Comparison of ENCODE assay signal across 26 cellular contexts in the genomic region with DNA sequence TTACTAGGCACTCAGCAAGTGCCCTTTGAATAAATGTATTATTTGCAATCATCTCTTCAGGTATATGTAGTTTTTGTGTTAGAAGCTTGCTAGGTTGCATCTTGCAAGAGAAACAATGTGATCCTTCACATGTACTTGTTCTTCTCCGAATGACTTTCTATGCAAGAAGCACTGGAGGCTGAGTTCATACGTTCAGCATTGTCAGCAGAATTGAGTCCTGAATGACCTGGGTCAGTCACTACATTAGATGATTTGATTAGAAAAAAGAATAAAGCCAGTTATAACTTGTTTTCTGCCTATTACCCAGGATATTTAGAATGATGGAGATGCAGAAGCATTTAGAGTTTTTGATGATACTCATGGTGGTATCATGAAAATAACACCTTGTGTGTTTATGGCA.
"Had no signal": no experiment of that assay in that cellular context is flagged by ENCODE, and none has a peak within 500 bp of the region (broad histone marks: within the 10 kb centered on the region; RNA-seq: fewer than 3 reads in every experiment).

No MANE protein-coding gene starts in this region.

- FAIRE-seq: astrocyte, bronchial epithelial cell had no signal

- ATAC-seq: activated T-cell treated with anti-CD3 and anti-CD28 coated beads, Interleukin-2, amount 50 U/mL, for 4 hours; activated T-helper 17 cell treated with anti-CD3 and anti-CD28 coated beads, Interleukin-2, amount 50 U/mL, for 72 hours; effector memory CD8-positive, alpha-beta T cell; heart left ventricle; WTC11 had no signal

- H3K27me3 ChIP-seq: brain microvascular endothelial cell, dorsolateral prefrontal cortex, esophagus muscularis mucosa, heart left ventricle had no signal

- H3K36me3 ChIP-seq: brain microvascular endothelial cell, esophagus muscularis mucosa, heart left ventricle had no signal

- H3K4me3 ChIP-seq: coronary artery, esophagus muscularis mucosa, heart left ventricle had no signal

- H3K9me3 ChIP-seq: esophagus muscularis mucosa, heart left ventricle had no signal

- H3K27ac ChIP-seq: brain microvascular endothelial cell, coronary artery, heart left ventricle had no signal

- DNase-seq: activated CD4-positive, alpha-beta memory T cell treated with anti-CD3 and anti-CD28 coated beads, Interleukin-2, amount 10 ng/mL, durations not matched to agents 7 days and 5 days; activated CD4-positive, alpha-beta T cell treated with anti-CD3 and anti-CD28 coated beads for 1 hour; activated CD4-positive, alpha-beta T cell treated with anti-CD3 and anti-CD28 coated beads for 4 hours; activated CD4-positive, alpha-beta T cell treated with anti-CD3 and anti-CD28 coated beads, Interleukin-2, amount 10 ng/mL, durations not matched to agents 7 days and 5 days; activated CD4-positive, alpha-beta T cell treated with anti-CD3 and anti-CD28 coated beads, Interleukin-2, amount 50 U/mL, for 4 hours; activated CD8-positive, alpha-beta memory T cell treated with anti-CD3 and anti-CD28 coated beads, Interleukin-2, amount 50 U/mL, for 48 hours; activated effector memory CD4-positive, alpha-beta T cell treated with Interleukin-2 at 50 U/mL for 16 hours; activated gamma-delta T cell treated with Interleukin-2 at 50 U/mL for 16 hours; activated naive CD4-positive, alpha-beta T cell treated with anti-CD3 and anti-CD28 coated beads, Interleukin-2, amount 50 U/mL, for 16 hours; activated naive CD4-positive, alpha-beta T cell treated with Interleukin-2 at 50 U/mL for 16 hours; activated T-cell treated with anti-CD3 and anti-CD28 coated beads, Interleukin-2, amount 50 U/mL, for 4 hours; amniotic stem cell; brain microvascular endothelial cell; effector memory CD8-positive, alpha-beta T cell; erythroblast; foreskin melanocyte; glutamatergic neuron; heart left ventricle; T-helper 2 cell had no signal
